In the genomic region with DNA sequence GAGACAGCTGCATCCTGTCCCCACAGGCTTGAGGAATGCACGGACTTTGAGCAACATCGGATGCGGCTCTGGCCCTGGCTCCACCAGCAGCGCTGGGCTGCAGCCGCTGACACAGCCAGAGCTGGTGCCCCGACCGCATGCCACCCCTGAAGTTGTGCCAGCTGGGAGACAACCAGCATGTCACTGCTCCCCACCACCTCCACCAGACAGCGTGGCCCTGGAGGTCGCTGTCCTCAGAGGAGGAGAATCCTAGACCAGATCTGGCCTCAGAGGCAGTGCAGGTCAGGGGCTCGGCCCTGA, we compare ENCODE assay signal across 34 cellular contexts. TPM values are rescaled to one million over a fixed set of nuclear protein-coding genes. Genes with fewer than 3 reads are reported as not detected.
DNase-seq lines count a peak whose midpoint lies in the region; ATAC-seq and TF ChIP-seq lines count a peak whose summit lies in the region.
"Had no signal": no experiment of that assay in that cellular context is flagged by ENCODE, and none has a peak within 500 bp of the region (broad histone marks: within the 10 kb centered on the region; RNA-seq: fewer than 3 reads in every experiment).

No MANE protein-coding gene starts in this region.

- no peak for TF ChIP-seq EP300 in gastroesophageal sphincter (IDR thresholded peaks at IDR 0.05)

- no peak overlapping the region for H3K9ac ChIP-seq in adipocyte (ENCODE audit: low read length)

- H3K36me3 ChIP-seq in adipocyte (ENCODE audit: control insufficient read depth, insufficient read depth, low read length, severe bottlenecking) (no peaks in the 10 kb centered on the region), gastroesophageal sphincter (no peaks in the 10 kb centered on the region)
- H3K36me3 ChIP-seq: gastrocnemius medialis, uterus had no signal

- no peak overlapping the region for H3K27ac ChIP-seq in gastroesophageal sphincter
- H3K27ac ChIP-seq: gastrocnemius medialis, uterus had no signal

- H3K27me3 ChIP-seq in adipocyte (replicated peaks; ENCODE audit: control insufficient read depth, insufficient read depth, low read length) (peaks cover 32% of the 10 kb centered on the region), gastroesophageal sphincter (peaks cover 42% of the 10 kb centered on the region)
- H3K27me3 ChIP-seq: BE2C, uterus had no signal

- no peak for TF ChIP-seq POLR2A in gastroesophageal sphincter (IDR thresholded peaks at IDR 0.05)

- TF ChIP-seq CTCF in gastroesophageal sphincter (IDR thresholded peaks at IDR 0.05): no peak

- H3K4me3 ChIP-seq in adipocyte (ENCODE audit: low read length): no peak overlapping the region
- H3K4me3 ChIP-seq in gastroesophageal sphincter: no peak overlapping the region
- H3K4me3 ChIP-seq: gastrocnemius medialis, K562, mucosa of descending colon, smooth muscle cell, uterus had no signal

- WGBS in gastroesophageal sphincter (ENCODE audit: low coverage in 1 of 2), 2 donors: 33 to 43% methylated on average over 8 to 9 of the region's 10 CpGs

- no peak for ATAC-seq in gastroesophageal sphincter
- ATAC-seq: activated CD8-positive, alpha-beta memory T cell treated with anti-CD3 and anti-CD28 coated beads, Interleukin-2, amount 10 ng/mL, durations not matched to agents 7 days and 5 days; gastrocnemius medialis; K562; mucosa of descending colon; Right ventricle myocardium inferior; SK-N-SH treated with all-trans-retinoic acid at 6 μM for 48 hours; T-helper 17 cell had no signal

- DNase-seq in AG08395 (ENCODE audit: low spot score) (peak; percentile 29), GM03348 (ENCODE audit: low spot score) (peak; percentile 47), adipocyte (ENCODE audit: low read depth) (peak; percentile 52), hepatic stellate cell (ENCODE audit: low spot score) (peak; percentile 48), NCI-H524 treated with DMSO at 0.1 percent for 48 hours (lab: John Stamatoyannopoulos, UW) (no peak), NCI-H2081 (lab: John Stamatoyannopoulos, UW) (no peak), anterior cingulate cortex (lab: John Stamatoyannopoulos, UW) (no peak)
- DNase-seq: activated CD4-positive, alpha-beta T cell treated with anti-CD3 and anti-CD28 coated beads, Interleukin-2, amount 50 U/mL, for 4 hours; activated CD8-positive, alpha-beta memory T cell treated with anti-CD3 and anti-CD28 coated beads, Interleukin-2, amount 10 ng/mL, durations not matched to agents 7 days and 5 days; activated gamma-delta T cell treated with Interleukin-2 at 50 U/mL for 16 hours; activated T-cell treated with anti-CD3 and anti-CD28 coated beads, Interleukin-2, amount 50 U/mL, for 48 hours; BE2C; DMS 273 treated with DMSO at 0.1 percent for 48 hours; gastrocnemius medialis; hypothalamus; mucosa of descending colon; NCI-H1092; NCI-H187 treated with DMSO at 0.1 percent for 48 hours; NCI-H2171 treated with DMSO at 0.1 percent for 48 hours; stimulated activated naive CD4-positive, alpha-beta T cell treated with Interleukin-2 at 50 U/mL for 16 hours; T-helper 17 cell; uterus had no signal

- H3K9me3 ChIP-seq in adipocyte (ENCODE audit: control insufficient read depth, low read length) (no peaks in the 10 kb centered on the region), gastroesophageal sphincter (no peaks in the 10 kb centered on the region)
- H3K9me3 ChIP-seq: BE2C, gastrocnemius medialis, mucosa of descending colon, uterus had no signal

- no peaks in the 10 kb centered on the region for H3K4me1 ChIP-seq in adipocyte (ENCODE audit: control insufficient read depth, insufficient read depth, low read length)
- no peaks in the 10 kb centered on the region for H3K4me1 ChIP-seq in gastroesophageal sphincter
- H3K4me1 ChIP-seq: BE2C, gastrocnemius medialis, uterus had no signal

RNA-seq across cellular contexts. Expression of a gene that starts 39.6 kb away (rescaled TPM):
- not detected for total RNA-seq in gastroesophageal sphincter
- total RNA-seq: activated CD8-positive, alpha-beta memory T cell treated with anti-CD3 and anti-CD28 coated beads, Interleukin-2, amount 10 ng/mL, durations not matched to agents 7 days and 5 days; dermis microvascular lymphatic vessel endothelial cell; gastrocnemius medialis; H4; HT-29; K562; lung microvascular endothelial cell; M059J; osteocyte; Right ventricle myocardium inferior; smooth muscle cell; T-helper 17 cell; temporal lobe; uterus had no signal

RNA-seq across cellular contexts. Expression of a gene that starts 48.6 kb away (rescaled TPM):
- not detected for total RNA-seq in gastroesophageal sphincter
- total RNA-seq: activated CD8-positive, alpha-beta memory T cell treated with anti-CD3 and anti-CD28 coated beads, Interleukin-2, amount 10 ng/mL, durations not matched to agents 7 days and 5 days; dermis microvascular lymphatic vessel endothelial cell; gastrocnemius medialis; H4; HT-29; K562; lung microvascular endothelial cell; M059J; osteocyte; Right ventricle myocardium inferior; smooth muscle cell; T-helper 17 cell; temporal lobe; uterus had no signal

Comparison
In these comparisons a context has a peak if more than half of its experiments do, and no peak if none do; other contexts are left out.
1. DNase-seq: peak in AG08395 (single experiment), GM03348 (single experiment), adipocyte (single experiment) and hepatic stellate cell (single experiment); none in NCI-H524 treated with DMSO at 0.1 percent for 48 hours (single experiment), NCI-H2081 (0 of 2) and anterior cingulate cortex (0 of 58).